ENCODE assay signal across 33 cellular contexts in the genomic region with DNA sequence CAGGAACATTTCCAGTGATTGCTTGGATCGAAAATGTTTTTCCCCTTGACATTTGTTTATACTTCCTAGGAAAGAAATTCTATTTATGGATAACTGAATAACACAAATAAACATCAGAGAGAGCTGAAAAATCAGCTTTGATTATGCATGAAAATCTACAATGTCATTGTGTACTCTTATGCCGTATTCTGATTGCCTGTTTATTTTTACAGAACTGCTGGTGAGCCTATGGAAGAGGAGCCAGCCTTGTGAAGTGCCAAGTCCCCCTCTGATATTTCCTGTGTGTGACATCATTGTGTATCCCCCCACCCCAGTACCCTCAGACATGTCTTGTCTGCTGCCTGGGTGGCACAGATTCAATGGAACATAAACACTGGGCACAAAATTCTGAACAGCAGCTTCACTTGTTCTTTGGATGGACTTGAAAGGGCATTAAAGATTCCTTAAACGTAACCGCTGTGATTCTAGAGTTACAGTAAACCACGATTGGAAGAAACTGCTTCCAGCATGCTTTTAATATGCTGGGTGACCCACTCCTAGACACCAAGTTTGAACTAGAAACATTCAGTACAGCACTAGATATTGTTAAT.
DNase-seq lines count a peak whose midpoint lies in the region; ATAC-seq and TF ChIP-seq lines count a peak whose summit lies in the region.
"Had no signal": no experiment of that assay in that cellular context is flagged by ENCODE, and none has a peak within 500 bp of the region (broad histone marks: within the 10 kb centered on the region; RNA-seq: fewer than 3 reads in every experiment).

No MANE protein-coding gene starts in this region.

- POLR2A ChIA-PET in PC-9 (lab: Charles Lee; ENCODE audit: unreplicated experiment) = no interaction called here

- H2BK15ac ChIP-seq in mesenchymal stem cell (ENCODE audit: low read depth, poor library complexity, severe bottlenecking) = no peak overlapping the region

- H3K36me3 ChIP-seq in GM23248 (ENCODE audit: low read depth) (no peaks in the 10 kb centered on the region; the same call in 1 of the 2 replicates), PC-9 (ENCODE audit: low read depth) (no peaks in the 10 kb centered on the region), mesenchymal stem cell (ENCODE audit: control insufficient read depth in 1 of 2, insufficient read depth in 2 of 2, low read depth in 1 of 2, low read length in 2 of 2) (peaks cover 0 to 8% of the 10 kb centered on the region in 2 experiments)
- H3K36me3 ChIP-seq: prostate gland, transverse colon had no signal

- no peaks in the 10 kb centered on the region for H3K27me3 ChIP-seq in GM23248 (replicated peaks; ENCODE audit: insufficient read depth)
- no peaks in the 10 kb centered on the region for H3K27me3 ChIP-seq in PC-9 (ENCODE audit: insufficient read depth, low read depth)
- no peaks in the 10 kb centered on the region for H3K27me3 ChIP-seq in mesenchymal stem cell (ENCODE audit: control insufficient read depth in 1 of 2, insufficient read depth in 1 of 2, low read length in 2 of 2)
- H3K27me3 ChIP-seq: foreskin keratinocyte, transverse colon had no signal

- H3K9me3 ChIP-seq in GM23248 (ENCODE audit: low read depth) (no peaks in the 10 kb centered on the region), PC-9 (ENCODE audit: insufficient read depth, low read depth) (no peaks in the 10 kb centered on the region), mesenchymal stem cell (ENCODE audit: control insufficient read depth, low read length) (no peaks in the 10 kb centered on the region)
- H3K9me3 ChIP-seq: prostate gland, transverse colon had no signal

- no peaks in the 10 kb centered on the region for H3K79me2 ChIP-seq in GM23248 (ENCODE audit: insufficient read depth)
- no peaks in the 10 kb centered on the region for H3K79me2 ChIP-seq in PC-9 (ENCODE audit: low read depth)

- H3K79me1 ChIP-seq in mesenchymal stem cell (replicated peaks; ENCODE audit: low read length, poor library complexity, severe bottlenecking) = no peaks in the 10 kb centered on the region

- no peak overlapping the region for H4K91ac ChIP-seq in mesenchymal stem cell (ENCODE audit: low read length)

- H3K9ac ChIP-seq in GM23248 (peak overlapping the region; percentile 8; the same call in 1 of the 2 replicates), mesenchymal stem cell (ENCODE audit: low read length) (peak overlapping the region; percentile 36)

- H3K14ac ChIP-seq in mesenchymal stem cell (ENCODE audit: low read length in 2 of 2) = no peak overlapping the region

- H2BK120ac ChIP-seq in mesenchymal stem cell (ENCODE audit: low read depth, low read length) = no peak overlapping the region

- CTCF ChIA-PET in PC-9 (lab: Charles Lee) = no interaction called here

- H3K4ac ChIP-seq in mesenchymal stem cell (ENCODE audit: low read depth in 1 of 2, low read length in 2 of 2) = no peak overlapping the region

- H3F3A ChIP-seq in GM23248 (ENCODE audit: insufficient read depth) (0 out of 2 replicates have a peak, but pooled peaks cover 21% of the 10 kb centered on the region), PC-9 (ENCODE audit: insufficient read depth, low read depth) (no peaks in the 10 kb centered on the region)

- no TSS peak for BruUV-seq in PC-9 (replicated peaks; lab: Mats Ljungman, UMichigan)

- no peaks in the 10 kb centered on the region for H3K9me2 ChIP-seq in GM23248 (ENCODE audit: insufficient read depth)
- H3K9me2 ChIP-seq in PC-9 (ENCODE audit: insufficient read depth) = no peaks in the 10 kb centered on the region

- in situ Hi-C loops in GM23248 (cut with MboI) (no loop called here), astrocyte of the spinal cord (cut with HindIII; ENCODE audit: low sequenced_read_pairs) (no loop called here)

- H3K4me3 ChIP-seq in GM23248 = peak overlapping the region; percentile 56
- no peak overlapping the region for H3K4me3 ChIP-seq in PC-9
- no peak overlapping the region for H3K4me3 ChIP-seq in astrocyte of the spinal cord (ENCODE audit: low read depth, low read length)
- no peak overlapping the region for H3K4me3 ChIP-seq in mesenchymal stem cell (ENCODE audit: insufficient read depth in 1 of 2, low read depth in 1 of 2, low read length in 2 of 2)
- H3K4me3 ChIP-seq: coronary artery, K562, prostate gland, transverse colon had no signal

- H3K23ac ChIP-seq in mesenchymal stem cell (ENCODE audit: low read length in 2 of 2) = no peak overlapping the region

- DNase-seq in GM23248 = no peak
- DNase-seq in PC-9 = no peak
- DNase-seq in astrocyte of the spinal cord (ENCODE audit: low read depth, low spot score) = peak; percentile 39
- DNase-seq in mesenchymal stem cell = no peak
- no peak for DNase-seq in CD1c-positive myeloid dendritic cell (ENCODE audit: extremely low spot score)
- DNase-seq in COR-L47 (lab: John Stamatoyannopoulos, UW) = no peak
- no peak for DNase-seq in ecto neural progenitor cell (ENCODE audit: low spot score)
- DNase-seq: activated B cell treated with CpG ODN at 0.5 μM for 24 hours; activated CD4-positive, alpha-beta T cell treated with anti-CD3 and anti-CD28 coated beads, Interleukin-2, amount 50 U/mL, for 1 hour; activated effector memory CD4-positive, alpha-beta T cell treated with Interleukin-2 at 50 U/mL for 16 hours; activated T-cell treated with anti-CD3 and anti-CD28 coated beads, Interleukin-2, amount 50 U/mL, for 1 hour; anterior cingulate cortex; caudate nucleus; CD8-positive, alpha-beta memory T cell; effector memory CD8-positive, alpha-beta T cell; erythroblast; foreskin keratinocyte; head of caudate nucleus; kidney; naive thymus-derived CD8-positive, alpha-beta T cell; NCI-H1105; NCI-H1930; NCI-H69; SIG-M5; stimulated activated CD4-positive, alpha-beta T cell treated with anti-CD3 and anti-CD28 coated beads, Interleukin-4, amount 100 ng/mL, for 24 hours; T-cell; transverse colon had no signal

- no peak overlapping the region for H2BK5ac ChIP-seq in mesenchymal stem cell (ENCODE audit: low read depth, low read length, poor library complexity, severe bottlenecking)

- no peak for ATAC-seq in GM21528 (IDR thresholded peaks at IDR 0.05; ENCODE audit: low FRiP score, unreplicated experiment)
- ATAC-seq: activated naive CD4-positive, alpha-beta T cell treated with anti-CD3 and anti-CD28 coated beads, Interleukin-2, amount 50 U/mL, for 72 hours; effector memory CD8-positive, alpha-beta T cell; foreskin keratinocyte; K562; naive thymus-derived CD8-positive, alpha-beta T cell; sciatic nerve; T-cell had no signal

- H4K20me1 ChIP-seq in GM23248 (ENCODE audit: insufficient read depth) (no peaks in the 10 kb centered on the region), PC-9 (ENCODE audit: insufficient read depth) (no peaks in the 10 kb centered on the region)

- H2AFZ ChIP-seq in GM23248 (peak overlapping the region; percentile 52), PC-9 (peak overlapping the region; percentile 45; the same call in 1 of the 2 replicates), mesenchymal stem cell (ENCODE audit: low read depth, low read length) (peak overlapping the region; percentile 51)

- H3K4me1 ChIP-seq in GM23248 (ENCODE audit: insufficient read depth) (peaks cover 42% of the 10 kb centered on the region), PC-9 (replicated peaks; ENCODE audit: insufficient read depth) (no peaks in the 10 kb centered on the region), mesenchymal stem cell (ENCODE audit: control insufficient read depth, insufficient read depth, low read depth, low read length) (no peaks in the 10 kb centered on the region)
- H3K4me1 ChIP-seq: foreskin keratinocyte, prostate gland, transverse colon had no signal

- H3K4me2 ChIP-seq in GM23248 (ENCODE audit: unreplicated experiment) (peak overlapping the region; percentile 43), PC-9 (no peak overlapping the region), mesenchymal stem cell (ENCODE audit: low read length, poor library complexity, severe bottlenecking) (no peak overlapping the region)

- intact Hi-C loops in PC-9 (cut with micrococcal nuclease; ENCODE audit: unreplicated experiment) = loop anchor here (5.0 kb wide), 1 partner anchor 134 kb away; no protein-coding TSS in a partner anchor

- 16 to 21% methylated on average over 5 of the region's 5 CpGs for WGBS in GM23248 (ENCODE audit: low coverage in 1 of 2, low lambda C conversion rate in 2 of 2, missing lambda C conversion rate in 2 of 2), 2 experiments
- WGBS in mesenchymal stem cell = 88% methylated on average over 4 of the region's 5 CpGs

- no peak overlapping the region for H4K8ac ChIP-seq in mesenchymal stem cell (ENCODE audit: low read length)

- no peak for TF ChIP-seq CTCF in PC-9 (conservative IDR thresholded peaks at IDR 0.05)
- no peak for TF ChIP-seq CTCF in astrocyte of the spinal cord (IDR thresholded peaks at IDR 0.05; ENCODE audit: low read depth, low read length)

- H3K27ac ChIP-seq in GM23248 (no peak overlapping the region), PC-9 (no peak overlapping the region), mesenchymal stem cell (ENCODE audit: low read length, poor library complexity, severe bottlenecking) (no peak overlapping the region)
- H3K27ac ChIP-seq: coronary artery, foreskin keratinocyte, prostate gland, transverse colon had no signal

- H2AK5ac ChIP-seq in mesenchymal stem cell (ENCODE audit: low read length, severe bottlenecking) = no peak overlapping the region

- H2BK12ac ChIP-seq in mesenchymal stem cell (ENCODE audit: low read length in 2 of 2) = no peak overlapping the region

- H3K18ac ChIP-seq in mesenchymal stem cell (ENCODE audit: low read depth in 1 of 2, low read length in 2 of 2) = no peak overlapping the region
